In the genomic region with DNA sequence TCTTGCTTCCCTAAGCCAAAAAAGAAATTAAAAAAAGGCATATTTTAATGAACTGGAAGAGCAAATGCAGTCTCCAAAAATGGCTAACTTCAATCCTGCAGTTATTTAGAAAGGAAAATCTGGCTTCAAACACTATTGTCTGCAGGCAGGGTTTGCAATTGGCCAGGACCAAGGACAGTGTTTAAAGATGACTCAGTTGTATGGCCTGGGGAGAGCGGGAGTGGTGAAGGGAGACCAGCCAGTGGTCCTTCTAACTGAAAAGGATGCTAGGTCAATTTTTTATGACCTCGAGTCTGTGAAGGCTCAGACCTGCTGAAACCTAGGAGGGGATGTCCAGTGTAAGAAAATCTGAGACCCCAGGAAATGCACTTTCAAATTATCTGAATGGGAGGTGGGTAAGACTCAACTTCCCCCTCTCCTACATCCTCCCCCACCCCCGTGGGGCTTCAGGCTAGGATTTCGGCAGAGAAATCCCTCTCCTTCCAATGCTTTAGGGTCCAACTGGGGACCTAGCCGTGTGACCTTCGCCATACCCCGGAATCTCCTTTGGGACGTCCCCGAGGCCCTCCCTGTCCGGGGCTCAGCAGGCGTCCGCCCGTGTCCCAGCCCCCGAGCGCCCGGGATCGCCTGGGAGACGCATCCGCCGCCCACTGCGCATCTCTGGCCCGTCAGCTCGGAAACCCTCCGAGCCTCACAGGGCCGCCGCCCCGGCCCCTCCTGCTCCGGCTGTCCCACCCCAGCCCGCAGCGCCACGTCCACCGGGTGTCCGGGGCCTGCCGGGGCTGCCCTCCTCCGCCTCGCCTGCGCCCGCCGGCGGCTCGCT, we compare ENCODE assay signal across 8 cellular contexts. TPM values are rescaled to one million over a fixed set of nuclear protein-coding genes. Genes with fewer than 3 reads are reported as not detected.
A peak's percentile ranks its signal among the peaks of the same experiment; 100 is the strongest.
DNase-seq lines count a peak whose midpoint lies in the region; ATAC-seq and TF ChIP-seq lines count a peak whose summit lies in the region.

No MANE protein-coding gene starts in this region.

- ATAC-seq in GM19043 (IDR thresholded peaks at IDR 0.05; ENCODE audit: low read depth, unreplicated experiment) (peak; percentile 57), HG03342 (IDR thresholded peaks at IDR 0.05; ENCODE audit: unreplicated experiment) (peak; percentile 41), mucosa of descending colon (peak; percentile 60)

- no peaks in the 10 kb centered on the region for H3K36me3 ChIP-seq in SJSA1
- H3K36me3 ChIP-seq in endocrine pancreas (ENCODE audit: control insufficient read depth, insufficient read depth, low read length): no peaks in the 10 kb centered on the region
- H3K36me3 ChIP-seq in mucosa of descending colon (ENCODE audit: low read depth): no peaks in the 10 kb centered on the region
- no peaks in the 10 kb centered on the region for H3K36me3 ChIP-seq in urinary bladder (ENCODE audit: insufficient read depth)

- H3K4me3 ChIP-seq in SJSA1: peak overlapping the region; percentile 32
- H3K4me3 ChIP-seq in endocrine pancreas (ENCODE audit: control insufficient read depth, insufficient read depth, low read length): peak overlapping the region; percentile 52
- peak overlapping the region; percentile 23 for H3K4me3 ChIP-seq in mucosa of descending colon
- peak overlapping the region; percentile 63 for H3K4me3 ChIP-seq in urinary bladder (ENCODE audit: low read depth, low read length)

- peak overlapping the region; percentile 44 for H3K9ac ChIP-seq in endocrine pancreas (ENCODE audit: control insufficient read depth, insufficient read depth, low read length)

- under 1% methylated on average over 41 of the region's 41 CpGs for WGBS in urinary bladder

- DNase-seq in COLO668 (lab: John Stamatoyannopoulos, UW; ENCODE audit: unreplicated experiment) (peak; percentile 91), SJSA1 (ENCODE audit: low read depth in 1 of 2, low spot score in 2 of 2) (no peak), mucosa of descending colon (no peak)
- no peak for DNase-seq in stimulated activated CD4-positive, alpha-beta T cell treated with anti-CD3 and anti-CD28 coated beads, Interleukin-12 subunit alpha, Interleukin-12 subunit beta, amount 100 ng/mL, for 4 hours

- intact Hi-C loops in mucosa of descending colon (cut with DNase I, micrococcal nuclease): no loop called here

- H3K27ac ChIP-seq in SJSA1 (no peak overlapping the region), urinary bladder (ENCODE audit: low read depth) (no peak overlapping the region)

- peaks cover 50% of the 10 kb centered on the region for H3K27me3 ChIP-seq in SJSA1 (replicated peaks)
- H3K27me3 ChIP-seq in endocrine pancreas (ENCODE audit: control insufficient read depth, insufficient read depth, low read length): no peaks in the 10 kb centered on the region

- H3K9me3 ChIP-seq in SJSA1 (replicated peaks) (peaks cover 5% of the 10 kb centered on the region; the same call in 1 of the 2 replicates), endocrine pancreas (ENCODE audit: control insufficient read depth, low read length) (no peaks in the 10 kb centered on the region), mucosa of descending colon (no peaks in the 10 kb centered on the region)

- H3K4me1 ChIP-seq in SJSA1 (replicated peaks) (peaks cover 11% of the 10 kb centered on the region), endocrine pancreas (ENCODE audit: control insufficient read depth, insufficient read depth, low read length) (peaks cover 4% of the 10 kb centered on the region), mucosa of descending colon (ENCODE audit: low read depth) (no peaks in the 10 kb centered on the region), urinary bladder (ENCODE audit: insufficient read depth) (no peaks in the 10 kb centered on the region)

- TF ChIP-seq CTCF in mucosa of descending colon (IDR thresholded peaks at IDR 0.05): no peak

RNA-seq across cellular contexts. Expression of a gene that starts 0.6 kb away (rescaled TPM):
- total RNA-seq in SJSA1 (2014; rRNA removed; shearing (Covaris generic)): under 0.01 TPM in 1 of 2 replicates, not detected in the other
- total RNA-seq in mucosa of descending colon (10 to 100 TPM; 13.3 to 18.9 (median 14.5) TPM), urinary bladder (0.69 TPM)
- 0.58 TPM for polyA plus RNA-seq in urinary bladder

RNA-seq across cellular contexts. Expression of a gene that starts 45.0 kb away (rescaled TPM):
- total RNA-seq in SJSA1 (2014; rRNA removed; shearing (Covaris generic)): 27.9 and 32.3 TPM in 2 replicates
- total RNA-seq in mucosa of descending colon (10 to 100 TPM; 47.0 to 57.3 (median 53.4) TPM), urinary bladder (103 TPM)
- polyA plus RNA-seq in urinary bladder: 21.4 TPM
